Comparison of ENCODE assay signal across 29 cellular contexts in the genomic region with DNA sequence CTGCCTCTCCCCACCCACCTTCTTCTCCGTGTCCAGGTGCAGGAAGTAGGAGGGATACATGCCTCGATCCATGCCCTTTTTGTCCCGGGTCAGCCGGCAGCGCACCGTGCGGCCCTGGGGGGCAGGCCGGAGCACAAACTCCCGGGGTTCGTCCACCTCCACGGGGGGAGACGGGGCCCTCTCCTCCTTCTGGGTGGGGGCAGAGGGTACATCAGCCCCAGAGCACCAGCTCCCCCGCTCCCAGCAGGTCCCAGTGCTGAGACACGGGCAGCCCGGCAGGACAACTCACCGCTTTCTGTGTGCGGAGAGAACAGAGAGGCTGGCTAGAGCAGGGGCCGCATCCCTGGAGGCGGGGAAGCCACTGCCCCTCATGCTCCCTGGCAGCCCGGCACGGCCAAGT. TPM values are rescaled to one million over a fixed set of nuclear protein-coding genes. Genes with fewer than 3 reads are reported as not detected.
DNase-seq lines count a peak whose midpoint lies in the region; TF ChIP-seq lines count a peak whose summit lies in the region.
"Had no signal": no experiment of that assay in that cellular context is flagged by ENCODE, and none has a peak within 500 bp of the region (broad histone marks: within the 10 kb centered on the region; RNA-seq: fewer than 3 reads in every experiment).

No MANE protein-coding gene starts in this region.

- no peak overlapping the region for H3K9ac ChIP-seq in H9 (ENCODE audit: extremely low read depth, insufficient read length, low read length)
- H3K9ac ChIP-seq in mammary epithelial cell (ENCODE audit: insufficient read depth, low read length) = no peak overlapping the region
- no peak overlapping the region for H3K9ac ChIP-seq in mesenchymal stem cell (ENCODE audit: low read length)
- H3K9ac ChIP-seq: BLaER1 had no signal

- H3K9me3 ChIP-seq in H9 (ENCODE audit: control insufficient read depth, low read depth, low read length) (no peaks in the 10 kb centered on the region), mammary epithelial cell (replicated peaks; ENCODE audit: insufficient read depth, low read length) (no peaks in the 10 kb centered on the region), mesenchymal stem cell (ENCODE audit: control insufficient read depth, low read length) (no peaks in the 10 kb centered on the region)
- H3K9me3 ChIP-seq: BLaER1, Caco-2, heart left ventricle, neutrophil, testis had no signal

- no peak overlapping the region for H4K91ac ChIP-seq in H9 (ENCODE audit: insufficient read length, low read depth, low read length)
- peak overlapping the region; percentile 20 for H4K91ac ChIP-seq in mesenchymal stem cell (ENCODE audit: low read length)

- H3K18ac ChIP-seq in H9 (ENCODE audit: insufficient read length, low read depth, low read length) (peak overlapping the region; percentile 43), mesenchymal stem cell (ENCODE audit: low read depth in 1 of 2, low read length in 2 of 2) (no peak overlapping the region)

- no peak overlapping the region for H3K4me3 ChIP-seq in mammary epithelial cell (replicated peaks in 1 of 3; ENCODE audit: insufficient read depth in 1 of 3, low read depth in 2 of 3, low read length in 3 of 3)
- H3K4me3 ChIP-seq in mesenchymal stem cell (ENCODE audit: insufficient read depth in 1 of 2, low read depth in 1 of 2, low read length in 2 of 2) = no peak overlapping the region
- H3K4me3 ChIP-seq: BLaER1, cardiac muscle cell, coronary artery, GM12878, heart left ventricle, testis had no signal

- H3K79me2 ChIP-seq in H9 (ENCODE audit: insufficient read depth, low read length) (no peaks in the 10 kb centered on the region), mammary epithelial cell (ENCODE audit: insufficient read depth, low read length) (no peaks in the 10 kb centered on the region)

- no peak overlapping the region for H2AK5ac ChIP-seq in H9 (ENCODE audit: insufficient read length, low read length)
- no peak overlapping the region for H2AK5ac ChIP-seq in mesenchymal stem cell (ENCODE audit: low read length, severe bottlenecking)

- WGBS in H9 (ENCODE audit: extremely low coverage, insufficient read length, low lambda C conversion rate) = no CpG with 5 or more reads among the region's 21 CpGs
- WGBS in mammary epithelial cell (ENCODE audit: low coverage, missing lambda C conversion rate) = 10% methylated on average over 11 of the region's 21 CpGs
- 57% methylated on average over 18 of the region's 21 CpGs for WGBS in mesenchymal stem cell

- H3K27me3 ChIP-seq in H9 (ENCODE audit: insufficient read depth, low read length) = no peaks in the 10 kb centered on the region
- H3K27me3 ChIP-seq in mammary epithelial cell (ENCODE audit: insufficient read depth, low read length) = no peaks in the 10 kb centered on the region
- peaks cover 25 to 68% of the 10 kb centered on the region in 2 experiments for H3K27me3 ChIP-seq in mesenchymal stem cell (ENCODE audit: control insufficient read depth in 1 of 2, insufficient read depth in 1 of 2, low read length in 2 of 2)
- H3K27me3 ChIP-seq: cardiac muscle cell, testis had no signal

- H3K56ac ChIP-seq in H9 (ENCODE audit: insufficient read length, low read depth, low read length) = no peak overlapping the region

- H3K36me3 ChIP-seq in mammary epithelial cell (ENCODE audit: insufficient read depth, low read length) = no peaks in the 10 kb centered on the region
- H3K36me3 ChIP-seq in mesenchymal stem cell (ENCODE audit: control insufficient read depth in 1 of 2, insufficient read depth in 2 of 2, low read depth in 1 of 2, low read length in 2 of 2) = peaks cover 0 to 3% of the 10 kb centered on the region in 2 experiments
- H3K36me3 ChIP-seq: BLaER1, cardiac muscle cell, heart left ventricle, neutrophil had no signal

- CTCF ChIA-PET in mammary epithelial cell (lab: Charles Lee; ENCODE audit: low non-redundant PET) = no interaction called here

- H3K36me3 Mint-ChIP-seq in H9 (ENCODE audit: insufficient read depth in 1 of 3, low read depth in 3 of 3) = no peaks in the 10 kb centered on the region
- H3K36me3 Mint-ChIP-seq: activated naive CD4-positive, alpha-beta T cell treated with anti-CD3 and anti-CD28 coated beads, Interleukin-2, amount 50 U/mL, for 24 hours had no signal

- dilution Hi-C loops in mammary epithelial cell (cut with HindIII; ENCODE audit: low sequenced_read_pairs) = loop anchor here (5.0 to 10.0 kb wide), 3 partner anchors 34 to 161 kb away; a partner anchor contains a TSS

- no peak overlapping the region for H2AFZ ChIP-seq in H9 (ENCODE audit: low read length)
- peak overlapping the region; percentile 78 for H2AFZ ChIP-seq in mammary epithelial cell (ENCODE audit: low read depth, low read length)
- H2AFZ ChIP-seq in mesenchymal stem cell (ENCODE audit: low read depth, low read length) = no peak overlapping the region

- intact Hi-C loops in mammary epithelial cell (cut with micrococcal nuclease) = no loop called here

- H3K79me1 ChIP-seq in H9 (ENCODE audit: insufficient read depth, low read depth, low read length, poor library complexity, severe bottlenecking) = no peaks in the 10 kb centered on the region
- no peaks in the 10 kb centered on the region for H3K79me1 ChIP-seq in mesenchymal stem cell (replicated peaks; ENCODE audit: low read length, poor library complexity, severe bottlenecking)

- H3K27ac ChIP-seq in H9 (ENCODE audit: insufficient read length, low read depth, low read length) = no peak overlapping the region
- H3K27ac ChIP-seq in mammary epithelial cell (ENCODE audit: insufficient read depth, low read depth, low read length) = no peak overlapping the region
- no peak overlapping the region for H3K27ac ChIP-seq in mesenchymal stem cell (ENCODE audit: low read length, poor library complexity, severe bottlenecking)
- H3K27ac ChIP-seq: BLaER1, cardiac muscle cell, coronary artery, heart left ventricle, neutrophil, testis had no signal

- H3K9me3 Mint-ChIP-seq in H9 = no peaks in the 10 kb centered on the region
- H3K9me3 Mint-ChIP-seq: activated CD8-positive, alpha-beta T cell treated with anti-CD3 and anti-CD28 coated beads for 36 hours; activated naive CD4-positive, alpha-beta T cell treated with anti-CD3 and anti-CD28 coated beads, Interleukin-2, amount 50 U/mL, for 24 hours; activated T-helper 17 cell treated with anti-CD3 and anti-CD28 coated beads, Interleukin-2, amount 50 U/mL, for 72 hours had no signal

- H3T11ph ChIP-seq in H9 (ENCODE audit: low read length) = no peak overlapping the region

- in situ Hi-C loops in mammary epithelial cell (cut with MboI; ENCODE audit: low sequenced_read_pairs in 2 of 2) = no loop called here

- H2BK120ac ChIP-seq in H9 (ENCODE audit: low read depth, low read length, poor library complexity, severe bottlenecking) (no peak overlapping the region), mesenchymal stem cell (ENCODE audit: low read depth, low read length) (no peak overlapping the region)

- no TSS peak for BruUV-seq in mammary epithelial cell (replicated peaks; lab: Mats Ljungman, UMichigan)

- DNase-seq in H9 (peak; percentile 48), mammary epithelial cell (no peak), mesenchymal stem cell (no peak), LoVo (ENCODE audit: low spot score) (no peak), NCI-H1436 (lab: John Stamatoyannopoulos, UW) (no peak), superior temporal gyrus (ENCODE audit: extremely low spot score) (no peak)
- DNase-seq: activated CD8-positive, alpha-beta T cell treated with anti-CD3 and anti-CD28 coated beads for 36 hours; Caco-2; DND-41; effector memory CD4-positive, alpha-beta T cell; foreskin fibroblast; heart left ventricle; Karpas-422; NCI-H1694; OCI-M1; stimulated activated naive CD4-positive, alpha-beta T cell treated with Interleukin-2 at 50 U/mL for 16 hours; testis had no signal

- H4K5ac ChIP-seq in H9 (ENCODE audit: insufficient read length, low read depth, low read length) = no peak overlapping the region

- H2BK15ac ChIP-seq in H9 (ENCODE audit: low read depth, low read length) (no peak overlapping the region), mesenchymal stem cell (ENCODE audit: low read depth, poor library complexity, severe bottlenecking) (no peak overlapping the region)

- no peak overlapping the region; a peak in 1 of 5 replicates for H3K4me3 Mint-ChIP-seq in H9
- H3K4me3 Mint-ChIP-seq: activated CD8-positive, alpha-beta T cell treated with anti-CD3 and anti-CD28 coated beads for 36 hours; activated naive CD4-positive, alpha-beta T cell treated with anti-CD3 and anti-CD28 coated beads, Interleukin-2, amount 50 U/mL, for 24 hours; activated T-helper 17 cell treated with anti-CD3 and anti-CD28 coated beads, Interleukin-2, amount 50 U/mL, for 72 hours had no signal

- H2BK20ac ChIP-seq in H9 (ENCODE audit: low read depth, low read length, poor library complexity, severe bottlenecking) = no peak overlapping the region

- H3K27me3 Mint-ChIP-seq in H9 (ENCODE audit: low read depth) = peaks cover 24% of the 10 kb centered on the region

- H3K14ac ChIP-seq in H9 (ENCODE audit: insufficient read depth, low read length) (peak overlapping the region; percentile 2; the same call in 1 of the 2 replicates), mesenchymal stem cell (ENCODE audit: low read length in 2 of 2) (no peak overlapping the region)

- no peak overlapping the region for H3K27ac Mint-ChIP-seq in H9
- H3K27ac Mint-ChIP-seq: activated CD8-positive, alpha-beta T cell treated with anti-CD3 and anti-CD28 coated beads for 36 hours; activated T-helper 17 cell treated with anti-CD3 and anti-CD28 coated beads, Interleukin-2, amount 50 U/mL, for 72 hours; progenitor cell of endocrine pancreas had no signal

- H3K4ac ChIP-seq in H9 (ENCODE audit: low read depth, low read length) (no peak overlapping the region), mesenchymal stem cell (ENCODE audit: low read depth in 1 of 2, low read length in 2 of 2) (no peak overlapping the region)

- H3K4me1 ChIP-seq in H9 (ENCODE audit: insufficient read depth, low read length) = peaks cover 8% of the 10 kb centered on the region; the same call in 1 of the 2 replicates
- peaks cover 5% of the 10 kb centered on the region for H3K4me1 ChIP-seq in mammary epithelial cell (ENCODE audit: insufficient read depth, low read length)
- peaks cover 6% of the 10 kb centered on the region for H3K4me1 ChIP-seq in mesenchymal stem cell (ENCODE audit: control insufficient read depth, insufficient read depth, low read depth, low read length)
- H3K4me1 ChIP-seq: Caco-2, testis had no signal

- H2BK12ac ChIP-seq in H9 (ENCODE audit: insufficient read length, low read depth, low read length) = no peak overlapping the region
- no peak overlapping the region for H2BK12ac ChIP-seq in mesenchymal stem cell (ENCODE audit: low read length in 2 of 2)

- H4K20me1 ChIP-seq in H9 (ENCODE audit: control insufficient read depth, insufficient read depth, insufficient read length) (no peaks in the 10 kb centered on the region), mammary epithelial cell (ENCODE audit: insufficient read depth, low read length) (no peaks in the 10 kb centered on the region)
- H4K20me1 ChIP-seq: BLaER1 had no signal

- H3K23ac ChIP-seq in H9 (ENCODE audit: insufficient read length, low read depth, low read length) (no peak overlapping the region), mesenchymal stem cell (ENCODE audit: low read length in 2 of 2) (no peak overlapping the region)

- H4K8ac ChIP-seq in H9 (replicated peaks; ENCODE audit: insufficient read length, low read depth, low read length) (no peak overlapping the region), mesenchymal stem cell (ENCODE audit: low read length) (peak overlapping the region; percentile 65)

- peak overlapping the region; percentile 10 for H3K4me2 ChIP-seq in H9 (ENCODE audit: insufficient read depth, insufficient read length, low read length)
- H3K4me2 ChIP-seq in mammary epithelial cell (ENCODE audit: insufficient read depth, low read depth, low read length) = peak overlapping the region; percentile 63
- H3K4me2 ChIP-seq in mesenchymal stem cell (ENCODE audit: low read length, poor library complexity, severe bottlenecking) = no peak overlapping the region
- H3K4me2 ChIP-seq: BLaER1 had no signal

- H3K23me2 ChIP-seq in H9 (ENCODE audit: insufficient read length, low read depth, low read length, poor library complexity, severe bottlenecking) = no peaks in the 10 kb centered on the region

- TF ChIP-seq CTCF in H9 (conservative IDR thresholded peaks at IDR 0.05) = no peak
- no peak for TF ChIP-seq CTCF in mammary epithelial cell (conservative IDR thresholded peaks at IDR 0.05 in 1 of 2, IDR thresholded peaks at IDR 0.05 in 1 of 2; ENCODE audit: extremely low read depth in 1 of 2, insufficient read depth in 1 of 2, low read depth in 1 of 2, low read length in 2 of 2)

- H3K4me1 Mint-ChIP-seq in H9 = peaks cover 35 to 52% of the 10 kb centered on the region in 2 experiments
- H3K4me1 Mint-ChIP-seq: activated naive CD4-positive, alpha-beta T cell treated with anti-CD3 and anti-CD28 coated beads, Interleukin-2, amount 50 U/mL, for 24 hours; activated T-helper 17 cell treated with anti-CD3 and anti-CD28 coated beads, Interleukin-2, amount 50 U/mL, for 72 hours had no signal

- no peak overlapping the region for H2BK5ac ChIP-seq in H9 (ENCODE audit: insufficient read length, low read length)
- no peak overlapping the region for H2BK5ac ChIP-seq in mesenchymal stem cell (ENCODE audit: low read depth, low read length, poor library complexity, severe bottlenecking)

RNA-seq across cellular contexts. Expression of a gene that starts 6.7 kb away (rescaled TPM):
- total RNA-seq in H9 (2021) (0.29 TPM in 1 of 2 replicates, not detected in the other), mammary epithelial cell (not detected)
- not detected for polyA plus RNA-seq in mammary epithelial cell
- polyA minus RNA-seq in mammary epithelial cell = not detected
- not detected for polyA plus RNA-seq in mesenchymal stem cell (2013, experiment 1 of 2)
- polyA plus RNA-seq in mesenchymal stem cell (2013, experiment 2 of 2) = not detected
- total RNA-seq: activated CD8-positive, alpha-beta T cell treated with anti-CD3 and anti-CD28 coated beads for 36 hours; activated T-helper 17 cell treated with anti-CD3 and anti-CD28 coated beads, Interleukin-2, amount 50 U/mL, for 72 hours; Caco-2; GM12878; heart left ventricle; lung microvascular endothelial cell; NCI-H460; T-helper 2 cell treated with Interferon-gamma antibody and Interleukin-4, amounts not matched to agents 100 ng/mL and 5 ng/mL, for 36 hours had no signal
- polyA plus RNA-seq: AG04450, GM12878 had no signal

RNA-seq across cellular contexts. Expression of a gene that starts 9.1 kb away (rescaled TPM):
- 24.3 and 27.0 TPM in 2 replicates for total RNA-seq in H9 (2021)
- 10 to 100 TPM; 12.5 to 26.4 TPM for total RNA-seq in mammary epithelial cell
- 12.8 TPM for polyA plus RNA-seq in mammary epithelial cell
- 16.0 TPM for polyA minus RNA-seq in mammary epithelial cell
- polyA plus RNA-seq in mesenchymal stem cell (2013, experiment 1 of 2) = 41.3 TPM
- polyA plus RNA-seq in mesenchymal stem cell (2013, experiment 2 of 2) = 39.0 TPM

RNA-seq across cellular contexts. Expression of a gene that starts 37.8 kb away (rescaled TPM):
- total RNA-seq in H9 (2021) (1,826 and 1,830 TPM in 2 replicates), mammary epithelial cell (1,000 to 10,000 TPM in 1 of 2 donors, 100 to 1,000 TPM in 1; 961 to 1,334 TPM)
- 2,297 TPM for polyA plus RNA-seq in mammary epithelial cell
- polyA minus RNA-seq in mammary epithelial cell = 1,208 TPM
- polyA plus RNA-seq in mesenchymal stem cell (2013, experiment 1 of 2) = 1,727 TPM
- 1,711 TPM for polyA plus RNA-seq in mesenchymal stem cell (2013, experiment 2 of 2)

RNA-seq across cellular contexts. Expression of a gene that starts 53.8 kb away (rescaled TPM):
- 8.4 and 10.9 TPM in 2 replicates for total RNA-seq in H9 (2021)
- 10 to 100 TPM in 1 of 2 donors, 1 to 10 TPM in 1; 3.7 to 12.8 TPM for total RNA-seq in mammary epithelial cell
- 8.8 TPM for polyA plus RNA-seq in mammary epithelial cell
- polyA minus RNA-seq in mammary epithelial cell = 8.8 TPM
- polyA plus RNA-seq in mesenchymal stem cell (2013, experiment 1 of 2) = 2.3 TPM
- polyA plus RNA-seq in mesenchymal stem cell (2013, experiment 2 of 2) = 2.3 TPM
